ENCODE assay signal across 8 cellular contexts in the genomic region with DNA sequence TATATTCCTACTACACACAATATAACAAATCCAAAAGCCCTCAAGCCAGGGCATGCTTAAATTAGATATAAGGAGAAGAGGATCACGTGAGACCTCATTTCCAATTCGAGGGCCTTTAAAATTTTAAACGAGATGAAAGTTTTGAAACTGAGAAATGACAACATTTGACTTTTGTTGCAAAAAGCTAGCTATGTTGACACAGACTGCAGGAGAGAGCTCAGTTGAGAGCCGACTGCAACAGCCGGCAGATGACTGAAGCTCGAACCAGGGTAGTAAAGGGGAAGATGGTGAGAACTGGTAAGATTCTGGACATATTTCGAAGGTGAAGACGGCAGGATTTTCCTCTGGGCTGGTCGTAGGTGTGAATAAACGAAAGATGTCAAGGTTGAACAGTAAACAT. TPM values are rescaled to one million over a fixed set of nuclear protein-coding genes. Genes with fewer than 3 reads are reported as not detected.
DNase-seq lines count a peak whose midpoint lies in the region; ATAC-seq, FAIRE-seq and TF ChIP-seq lines count a peak whose summit lies in the region.

No MANE protein-coding gene starts in this region.

- TF ChIP-seq CTCF in 22Rv1 (IDR thresholded peaks at IDR 0.05), result no peak
- no peak for TF ChIP-seq CTCF in GM10266 (IDR thresholded peaks at IDR 0.05; ENCODE audit: control insufficient read depth, insufficient read depth, low read depth, missing control alignments)
- TF ChIP-seq CTCF in PC-3 (conservative IDR thresholded peaks at IDR 0.05; ENCODE audit: low read depth, low read length), result no peak
- TF ChIP-seq CTCF in bronchial epithelial cell (IDR thresholded peaks at IDR 0.05; ENCODE audit: insufficient read depth, low read length, severe bottlenecking), result no peak

- peak overlapping the region; percentile 97 for H3K4me2 ChIP-seq in PC-3 (ENCODE audit: low read length)

- no peaks in the 10 kb centered on the region for H4K20me1 ChIP-seq in PC-3 (ENCODE audit: low read length)

- no peaks in the 10 kb centered on the region for H3K9me3 Mint-ChIP-seq in stimulated activated naive B cell treated with anti-CD40 and anti-IgM and Interleukin-4, amounts not matched to agents 10 μg/mL and 1 μg/mL and 100 μg/mL, for 72 hours

- intact Hi-C loops in PC-3 (cut with micrococcal nuclease), result loop anchor here (5.0 kb wide), 1 partner anchor 66 kb away; a partner anchor contains a TSS

- H3K27me3 Mint-ChIP-seq in stimulated activated naive B cell treated with anti-CD40 and anti-IgM and Interleukin-4, amounts not matched to agents 10 μg/mL and 1 μg/mL and 100 μg/mL, for 72 hours, result peaks cover 5 to 6% of the 10 kb centered on the region in 2 donors

- DNase-seq in GM10266 (ENCODE audit: extremely low spot score) (peak; percentile 35), PC-3 (peak; percentile 8), bronchial epithelial cell (ENCODE audit: low read depth) (peak; percentile 17), kidney glomerular epithelial cell (lab: John Stamatoyannopoulos, UW) (peak; percentile 10), NCI-H2081 treated with DMSO at 0.1 percent for 48 hours (lab: John Stamatoyannopoulos, UW) (no peak)
- no peak for DNase-seq in stimulated activated naive B cell treated with anti-CD40 and anti-IgM and Interleukin-4, amounts not matched to agents 10 μg/mL and 1 μg/mL and 100 μg/mL, for 72 hours

- peak overlapping the region; percentile 94 for H3K9ac ChIP-seq in PC-3 (ENCODE audit: low read length)

- H3K9me3 ChIP-seq in PC-3 (ENCODE audit: low read length), result no peaks in the 10 kb centered on the region

- no peaks in the 10 kb centered on the region for H3K36me3 ChIP-seq in PC-3 (ENCODE audit: low read depth, low read length)
- no peaks in the 10 kb centered on the region for H3K36me3 ChIP-seq in bronchial epithelial cell (ENCODE audit: control insufficient read depth, insufficient read depth, low read length)

- POLR2A ChIA-PET in PC-3 (lab: Charles Lee; ENCODE audit: unreplicated experiment), result interaction anchor here (0.6 kb wide), 1 partner anchor 86 kb away, joined by 4 read pairs; no protein-coding TSS in a partner anchor

- peaks cover 13 to 16% of the 10 kb centered on the region in 2 donors for H3K4me1 Mint-ChIP-seq in stimulated activated naive B cell treated with anti-CD40 and anti-IgM and Interleukin-4, amounts not matched to agents 10 μg/mL and 1 μg/mL and 100 μg/mL, for 72 hours

- H3K27ac Mint-ChIP-seq in stimulated activated naive B cell treated with anti-CD40 and anti-IgM and Interleukin-4, amounts not matched to agents 10 μg/mL and 1 μg/mL and 100 μg/mL, for 72 hours, result peak overlapping the region; percentile 99

- H3K79me2 ChIP-seq in PC-3 (ENCODE audit: low read length), result peaks cover 25% of the 10 kb centered on the region

- H3K27me3 ChIP-seq in PC-3 (ENCODE audit: low read length) (no peaks in the 10 kb centered on the region), bronchial epithelial cell (ENCODE audit: control insufficient read depth, insufficient read depth, low read length) (no peaks in the 10 kb centered on the region)

- peaks cover 5 to 17% of the 10 kb centered on the region in 2 donors for H3K36me3 Mint-ChIP-seq in stimulated activated naive B cell treated with anti-CD40 and anti-IgM and Interleukin-4, amounts not matched to agents 10 μg/mL and 1 μg/mL and 100 μg/mL, for 72 hours

- ATAC-seq in PC-3, result peak; percentile 31; the same call in 1 of the 2 replicates
- ATAC-seq in stimulated activated naive B cell treated with anti-CD40 and anti-IgM and Interleukin-4, amounts not matched to agents 10 μg/mL and 1 μg/mL and 100 μg/mL, for 72 hours (replicated peaks), result peak in 1 of 2 donors; percentile 7
- ATAC-seq in GM21619 (IDR thresholded peaks at IDR 0.05; ENCODE audit: unreplicated experiment), result no peak

- H3K9me2 ChIP-seq in PC-3 (replicated peaks; ENCODE audit: low read length), result no peaks in the 10 kb centered on the region

- H3F3A ChIP-seq in PC-3 (ENCODE audit: low read length, unreplicated experiment), result no peaks in the 10 kb centered on the region

- H3K4me1 ChIP-seq in PC-3 (ENCODE audit: insufficient read depth, low read length), result peaks cover 10% of the 10 kb centered on the region; the same call in 1 of the 2 replicates

- no peak for FAIRE-seq in bronchial epithelial cell (lab: Jason Lieb, UNC)

- H3K4me3 ChIP-seq in PC-3 (ENCODE audit: low read length) (peak overlapping the region; percentile 93), bronchial epithelial cell (ENCODE audit: low read depth, low read length) (peak overlapping the region; percentile 72)

- H2AFZ ChIP-seq in PC-3 (ENCODE audit: low read length), result peak overlapping the region; percentile 94

- BruUV-seq in PC-3 (replicated peaks; lab: Mats Ljungman, UMichigan), result TSS peak; percentile 61

- CTCF ChIA-PET in PC-3 (lab: Charles Lee), result interaction anchor here (1.0 kb wide), 1 partner anchor 184 kb away, joined by 7 read pairs; no protein-coding TSS in a partner anchor

- peak overlapping the region; percentile 86 to 91 for H3K4me3 Mint-ChIP-seq in stimulated activated naive B cell treated with anti-CD40 and anti-IgM and Interleukin-4, amounts not matched to agents 10 μg/mL and 1 μg/mL and 100 μg/mL, for 72 hours

- H3K27ac ChIP-seq in 22Rv1 (peak overlapping the region; percentile 82), PC-3 (ENCODE audit: low read length) (peak overlapping the region; percentile 65; the same call in 1 of the 2 replicates)

RNA-seq across cellular contexts. Expression of a gene that starts 0.8 kb away (rescaled TPM):
- total RNA-seq in PC-3 (2014; rRNA removed), result 4.6 and 6.5 TPM in 2 replicates
- 7.1 and 9.1 TPM in 2 replicates for total RNA-seq in bronchial epithelial cell

RNA-seq across cellular contexts. Expression of a gene that starts 48.7 kb away (rescaled TPM):
- 9.0 and 12.0 TPM in 2 replicates for total RNA-seq in PC-3 (2014; rRNA removed)
- total RNA-seq in bronchial epithelial cell, result 8.4 and 11.3 TPM in 2 replicates

Comparison
In these comparisons a context has a peak if more than half of its experiments do, and no peak if none do; other contexts are left out.
1. DNase-seq: peak in GM10266 (single experiment), PC-3 (single experiment), bronchial epithelial cell (single experiment) and kidney glomerular epithelial cell (single experiment); none in stimulated activated naive B cell treated with anti-CD40 and anti-IgM and Interleukin-4, amounts not matched to agents 10 μg/mL and 1 μg/mL and 100 μg/mL, for 72 hours (single experiment) and NCI-H2081 treated with DMSO at 0.1 percent for 48 hours (single experiment).